Comparison of ENCODE assay signal across 14 cellular contexts in the genomic region with DNA sequence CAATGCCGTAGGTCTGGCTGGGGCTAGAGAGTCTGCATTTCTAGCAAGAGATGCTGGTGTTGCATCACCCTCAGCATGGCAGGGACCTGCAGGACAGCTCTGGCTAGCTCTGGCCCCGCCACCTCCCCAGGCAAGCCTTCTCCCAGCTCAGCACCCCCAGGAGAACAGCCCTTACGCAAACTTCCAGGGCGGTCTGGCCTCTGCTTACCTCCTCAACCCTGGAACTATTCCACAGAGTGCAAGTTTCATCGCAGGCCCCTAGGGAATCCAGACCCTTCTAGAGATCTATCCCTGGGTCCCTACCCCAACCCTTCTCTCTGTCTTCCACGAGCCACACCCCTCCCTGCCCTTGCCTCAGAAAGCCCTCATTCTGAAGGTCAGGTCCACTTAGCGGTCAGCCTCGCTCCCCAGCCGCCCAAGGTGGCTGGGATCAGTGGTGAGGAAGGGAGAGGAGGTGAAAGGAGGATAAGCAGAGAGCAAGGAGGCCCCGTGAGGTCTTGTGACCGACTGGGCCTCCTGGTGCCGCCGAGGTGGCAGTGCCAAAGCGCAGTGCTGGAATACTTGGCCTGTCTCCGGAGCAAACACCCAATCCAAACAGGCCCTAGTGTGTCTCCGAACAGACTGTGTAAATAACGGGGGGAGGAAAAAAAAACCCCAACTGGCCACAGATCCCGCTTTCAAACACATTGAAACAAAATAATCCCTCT.
DNase-seq lines count a peak whose midpoint lies in the region; ATAC-seq, FAIRE-seq and TF ChIP-seq lines count a peak whose summit lies in the region.
"Had no signal": no experiment of that assay in that cellular context is flagged by ENCODE, and none has a peak within 500 bp of the region (broad histone marks: within the 10 kb centered on the region; RNA-seq: fewer than 3 reads in every experiment).

No MANE protein-coding gene starts in this region.

- peaks cover 85% of the 10 kb centered on the region for H3K79me2 ChIP-seq in astrocyte (ENCODE audit: insufficient read depth, low read length)

- ATAC-seq in left lobe of liver (peak; percentile 85), sciatic nerve (peak; percentile 80), GM19351 (IDR thresholded peaks at IDR 0.05; ENCODE audit: unreplicated experiment) (no peak), HG03025 (IDR thresholded peaks at IDR 0.05; ENCODE audit: low FRiP score, unreplicated experiment) (no peak), HG02884 (IDR thresholded peaks at IDR 0.05; ENCODE audit: unreplicated experiment) (no peak)

- H3K9ac ChIP-seq in astrocyte (ENCODE audit: low read length) = peak overlapping the region; percentile 51

- TF ChIP-seq CTCF in LNCaP clone FGC (IDR thresholded peaks at IDR 0.05; ENCODE audit: control insufficient read depth, extremely low read depth, insufficient read depth) (peak; percentile 8; the same call in 1 of the 2 replicates), astrocyte (IDR thresholded peaks at IDR 0.05; ENCODE audit: insufficient read depth, low read depth, low read length) (no peak), chondrocyte (IDR thresholded peaks at IDR 0.05) (no peak)

- H3K36me3 Mint-ChIP-seq in astrocyte (ENCODE audit: low read depth, unreplicated experiment) = no peaks in the 10 kb centered on the region
- H3K36me3 Mint-ChIP-seq in chondrocyte (ENCODE audit: low read depth) = peaks cover 3% of the 10 kb centered on the region
- H3K36me3 Mint-ChIP-seq: CD4-positive, alpha-beta memory T cell had no signal

- peaks cover 24% of the 10 kb centered on the region for H3K4me1 ChIP-seq in astrocyte (ENCODE audit: insufficient read depth, low read length)

- peaks cover 5% of the 10 kb centered on the region for H3K9me3 Mint-ChIP-seq in astrocyte (ENCODE audit: unreplicated experiment)
- H3K9me3 Mint-ChIP-seq in chondrocyte (ENCODE audit: low read depth) = peaks cover 3% of the 10 kb centered on the region
- H3K9me3 Mint-ChIP-seq: activated naive CD4-positive, alpha-beta T cell treated with anti-CD3 and anti-CD28 coated beads for 36 hours had no signal

- intact Hi-C loops in sciatic nerve (cut with DNase I) = no loop called here

- no peak overlapping the region for H3K4me3 ChIP-seq in LNCaP clone FGC (ENCODE audit: low read depth, low read length)
- no peak overlapping the region for H3K4me3 ChIP-seq in astrocyte (ENCODE audit: insufficient read depth, low read depth, low read length)

- H2AFZ ChIP-seq in astrocyte (ENCODE audit: low read depth, low read length) = no peak overlapping the region

- no peaks in the 10 kb centered on the region for H3K27me3 Mint-ChIP-seq in astrocyte (ENCODE audit: low read depth, unreplicated experiment)
- no peaks in the 10 kb centered on the region for H3K27me3 Mint-ChIP-seq in chondrocyte (ENCODE audit: low read depth)
- H3K27me3 Mint-ChIP-seq: activated CD4-positive, alpha-beta T cell treated with anti-CD3 and anti-CD28 coated beads, Interleukin-2, amount 10 ng/mL, durations not matched to agents 24 days and 14 days had no signal

- H3K4me3 Mint-ChIP-seq in astrocyte (ENCODE audit: unreplicated experiment) = no peak overlapping the region
- no peak overlapping the region for H3K4me3 Mint-ChIP-seq in chondrocyte (ENCODE audit: unreplicated experiment)
- H3K4me3 Mint-ChIP-seq: activated CD4-positive, alpha-beta T cell treated with anti-CD3 and anti-CD28 coated beads, Interleukin-2, amount 10 ng/mL, durations not matched to agents 24 days and 14 days; activated naive CD4-positive, alpha-beta T cell treated with anti-CD3 and anti-CD28 coated beads for 36 hours; CD4-positive, alpha-beta memory T cell had no signal

- H4K20me1 ChIP-seq in astrocyte (ENCODE audit: insufficient read depth, low read length) = peaks cover 64% of the 10 kb centered on the region

- H3K4me1 Mint-ChIP-seq in astrocyte (ENCODE audit: low read depth, unreplicated experiment) (peaks cover 24% of the 10 kb centered on the region), chondrocyte (ENCODE audit: low read depth) (peaks cover 26% of the 10 kb centered on the region)
- H3K4me1 Mint-ChIP-seq: activated CD4-positive, alpha-beta T cell treated with anti-CD3 and anti-CD28 coated beads, Interleukin-2, amount 10 ng/mL, durations not matched to agents 24 days and 14 days had no signal

- no peak for FAIRE-seq in astrocyte (lab: Jason Lieb, UNC)

- DNase-seq in LNCaP clone FGC (ENCODE audit: low read depth) (peak; percentile 78), astrocyte (ENCODE audit: low read depth) (no peak), left lobe of liver (ENCODE audit: low spot score) (peak; percentile 53), sciatic nerve (ENCODE audit: low spot score) (no peak), chondrocyte (ENCODE audit: low spot score) (no peak)
- DNase-seq: activated CD4-positive, alpha-beta T cell treated with anti-CD3 and anti-CD28 coated beads, Interleukin-2, amount 10 ng/mL, durations not matched to agents 24 days and 14 days; activated naive CD4-positive, alpha-beta T cell treated with anti-CD3 and anti-CD28 coated beads for 36 hours; CD4-positive, alpha-beta memory T cell; effector CD8-positive, alpha-beta T cell; NCI-H524; SW 1271 had no signal

- peak overlapping the region; percentile 85 for H3K27ac Mint-ChIP-seq in astrocyte (ENCODE audit: unreplicated experiment)
- H3K27ac Mint-ChIP-seq in chondrocyte (ENCODE audit: unreplicated experiment) = no peak overlapping the region
- H3K27ac Mint-ChIP-seq: activated CD4-positive, alpha-beta T cell treated with anti-CD3 and anti-CD28 coated beads, Interleukin-2, amount 10 ng/mL, durations not matched to agents 24 days and 14 days; activated naive CD4-positive, alpha-beta T cell treated with anti-CD3 and anti-CD28 coated beads for 36 hours; CD4-positive, alpha-beta memory T cell had no signal

- peak overlapping the region; percentile 28 for H3K27ac ChIP-seq in astrocyte (ENCODE audit: low read depth, low read length)

- H3K27me3 ChIP-seq in astrocyte (ENCODE audit: insufficient read depth, low read length) = no peaks in the 10 kb centered on the region

- no peaks in the 10 kb centered on the region for H3K36me3 ChIP-seq in astrocyte (ENCODE audit: insufficient read depth, low read length)

- peak overlapping the region; percentile 59 for H3K4me2 ChIP-seq in astrocyte (ENCODE audit: low read length)

- H3K9me3 ChIP-seq in astrocyte (ENCODE audit: insufficient read depth, low read depth, low read length) = no peaks in the 10 kb centered on the region

Comparison
In these comparisons a context has a peak if more than half of its experiments do, and no peak if none do; other contexts are left out.
1. DNase-seq: peak in LNCaP clone FGC (single experiment) and left lobe of liver (single experiment); none in astrocyte (single experiment), sciatic nerve (single experiment) and chondrocyte (single experiment).
2. ATAC-seq: peak in left lobe of liver (single experiment) and sciatic nerve (single experiment); none in GM19351 (single experiment), HG03025 (single experiment) and HG02884 (single experiment).